In genomic region chr17:45018514-45019176, GRCh38 we compare ENCODE assay signal across 2 cellular contexts.
TF ChIP-seq lines count a peak whose summit lies in the region.

No MANE protein-coding gene starts in this region.

TF ChIP-seq in SK-N-SH, 30 proteins besides CTCF, POLR2A, EP300 and RAD21:
- no peak for TF ChIP-seq RXRA (IDR thresholded peaks at IDR 0.05; ENCODE audit: borderline replicate concordance, low read depth)
- no peak for TF ChIP-seq NFIC (IDR thresholded peaks at IDR 0.05; ENCODE audit: borderline replicate concordance)
- no peak for TF ChIP-seq REST (IDR thresholded peaks at IDR 0.05; ENCODE audit: low read depth, low read length)
- TF ChIP-seq MEF2A (IDR thresholded peaks at IDR 0.05; ENCODE audit: borderline replicate concordance, low read depth): no peak
- TF ChIP-seq SIN3A (IDR thresholded peaks at IDR 0.05; ENCODE audit: borderline replicate concordance, low read depth, low read length): no peak
- TF ChIP-seq GABPA (IDR thresholded peaks at IDR 0.05; ENCODE audit: low read depth): no peak
- no peak for TF ChIP-seq JUND (IDR thresholded peaks at IDR 0.05)
- TF ChIP-seq MAX (IDR thresholded peaks at IDR 0.05; ENCODE audit: low read depth): no peak; the same call in 1 of the 2 replicates
- no peak for TF ChIP-seq ZBTB33 (IDR thresholded peaks at IDR 0.05; ENCODE audit: borderline replicate concordance, low read depth)
- TF ChIP-seq FOXJ3 (CRISPR knock-in tag; IDR thresholded peaks at IDR 0.05): no peak
- TF ChIP-seq TAF1 (IDR thresholded peaks at IDR 0.05; ENCODE audit: borderline replicate concordance, low read depth, low read length): no peak
- TF ChIP-seq POLR2AphosphoS5 (IDR thresholded peaks at IDR 0.05; ENCODE audit: low read depth, low read length): no peak
- TF ChIP-seq YY1 (IDR thresholded peaks at IDR 0.05; ENCODE audit: low read depth): no peak
- TF ChIP-seq IRF3 (IDR thresholded peaks at IDR 0.05; ENCODE audit: low read depth, low read length): no peak
- TF ChIP-seq NRF1 (IDR thresholded peaks at IDR 0.05; ENCODE audit: low read depth, low read length): no peak
- no peak for TF ChIP-seq TCF12 (IDR thresholded peaks at IDR 0.05)
- TF ChIP-seq EZH2phosphoT487 (IDR thresholded peaks at IDR 0.05; ENCODE audit: borderline replicate concordance, low read depth): no peak
- TF ChIP-seq RFX5 (IDR thresholded peaks at IDR 0.05; ENCODE audit: low read length): no peak

TF ChIP-seq in endothelial cell of umbilical vein, 7 proteins besides CTCF, POLR2A, EP300 and RAD21:
- TF ChIP-seq GATA2 (IDR thresholded peaks at IDR 0.05; ENCODE audit: insufficient read depth, insufficient read length, low read depth, low read length) (no peak), POLR2AphosphoS5 (IDR thresholded peaks at IDR 0.05; ENCODE audit: insufficient read depth, low read depth, low read length) (no peak), MAX (IDR thresholded peaks at IDR 0.05; ENCODE audit: insufficient read depth, insufficient read length) (no peak), FOS (IDR thresholded peaks at IDR 0.05; ENCODE audit: borderline replicate concordance, insufficient read depth, low read length) (no peak), EZH2 (IDR thresholded peaks at IDR 0.05; ENCODE audit: borderline replicate concordance, low read depth, low read length, severe bottlenecking) (no peak), MYC (IDR thresholded peaks at IDR 0.05; ENCODE audit: low read depth, low read length) (no peak), JUN (IDR thresholded peaks at IDR 0.05; ENCODE audit: borderline replicate concordance, insufficient read depth, insufficient read length, low read depth) (no peak)
